ENCODE assay signal across 11 cellular contexts in genomic region chr19:47020132-47020805, GRCh38. TPM values are rescaled to one million over a fixed set of nuclear protein-coding genes. Genes with fewer than 3 reads are reported as not detected.
DNase-seq lines count a peak whose midpoint lies in the region; ATAC-seq and TF ChIP-seq lines count a peak whose summit lies in the region.
"Had no signal": no experiment of that assay in that cellular context is flagged by ENCODE, and none has a peak within 500 bp of the region (broad histone marks: within the 10 kb centered on the region; RNA-seq: fewer than 3 reads in every experiment).

No MANE protein-coding gene starts in this region.

- peaks cover 68% of the 10 kb centered on the region for H3K27me3 ChIP-seq in lower lobe of right lung (ENCODE audit: low read depth)

- no peak for ATAC-seq in lower lobe of right lung

- H3K4me3 ChIP-seq in LNCaP clone FGC (ENCODE audit: low read depth, low read length), result peak overlapping the region; percentile 18; the same call in 1 of the 2 replicates
- H3K4me3 ChIP-seq in epithelial cell of esophagus (ENCODE audit: low read length), result peak overlapping the region; percentile 32
- H3K4me3 ChIP-seq in lower lobe of right lung, result no peak overlapping the region

- H3K9me3 Mint-ChIP-seq in Calu3 (ENCODE audit: low read depth, unreplicated experiment) (no peaks in the 10 kb centered on the region), progenitor cell of endocrine pancreas (ENCODE audit: low read depth) (no peaks in the 10 kb centered on the region)
- no peaks in the 10 kb centered on the region for H3K9me3 Mint-ChIP-seq in activated CD4-positive, alpha-beta memory T cell treated with anti-CD3 and anti-CD28 coated beads, Interleukin-2, amount 10 ng/mL, durations not matched to agents 7 days and 5 days
- H3K9me3 Mint-ChIP-seq: T-helper 1 cell treated with Interleukin-12 subunit alpha and Interleukin-12 subunit beta and Interleukin-4 antibody, amounts not matched to agents 30 μg/mL and 1 μg/mL, for 36 hours had no signal

- TF ChIP-seq CTCF in Calu3 (IDR thresholded peaks at IDR 0.05; ENCODE audit: unreplicated experiment), result no peak
- no peak for TF ChIP-seq CTCF in LNCaP clone FGC (IDR thresholded peaks at IDR 0.05; ENCODE audit: control insufficient read depth, extremely low read depth, insufficient read depth)
- TF ChIP-seq CTCF in epithelial cell of esophagus (IDR thresholded peaks at IDR 0.05; ENCODE audit: insufficient read depth, low read depth, low read length, missing control alignments), result no peak
- TF ChIP-seq CTCF in progenitor cell of endocrine pancreas (IDR thresholded peaks at IDR 0.05; ENCODE audit: unreplicated experiment), result no peak
- TF ChIP-seq CTCF in lower lobe of right lung (IDR thresholded peaks at IDR 0.05), result no peak

- intact Hi-C loops in Calu3 (cut with micrococcal nuclease; ENCODE audit: unreplicated experiment) (no loop called here), lower lobe of right lung (cut with DNase I) (no loop called here)

- H3K4me1 Mint-ChIP-seq in Calu3 (ENCODE audit: low read depth, unreplicated experiment), result no peaks in the 10 kb centered on the region
- H3K4me1 Mint-ChIP-seq in progenitor cell of endocrine pancreas (ENCODE audit: low read depth), result peaks cover 6% of the 10 kb centered on the region
- peaks cover 11% of the 10 kb centered on the region for H3K4me1 Mint-ChIP-seq in activated CD4-positive, alpha-beta memory T cell treated with anti-CD3 and anti-CD28 coated beads, Interleukin-2, amount 10 ng/mL, durations not matched to agents 7 days and 5 days

- H3K4me3 Mint-ChIP-seq in Calu3 (ENCODE audit: low read depth, unreplicated experiment), result peak overlapping the region; percentile 70
- H3K4me3 Mint-ChIP-seq in progenitor cell of endocrine pancreas (ENCODE audit: low read depth), result peak overlapping the region; percentile 16
- no peak overlapping the region for H3K4me3 Mint-ChIP-seq in activated CD4-positive, alpha-beta memory T cell treated with anti-CD3 and anti-CD28 coated beads, Interleukin-2, amount 10 ng/mL, durations not matched to agents 7 days and 5 days
- H3K4me3 Mint-ChIP-seq: T-helper 1 cell treated with Interleukin-12 subunit alpha and Interleukin-12 subunit beta and Interleukin-4 antibody, amounts not matched to agents 30 μg/mL and 1 μg/mL, for 36 hours had no signal

- H3K27me3 Mint-ChIP-seq in Calu3 (ENCODE audit: unreplicated experiment) (peaks cover 61% of the 10 kb centered on the region), progenitor cell of endocrine pancreas (peaks cover 58% of the 10 kb centered on the region)
- peaks cover 50% of the 10 kb centered on the region for H3K27me3 Mint-ChIP-seq in activated CD4-positive, alpha-beta memory T cell treated with anti-CD3 and anti-CD28 coated beads, Interleukin-2, amount 10 ng/mL, durations not matched to agents 7 days and 5 days

- no peaks in the 10 kb centered on the region for H3K9me3 ChIP-seq in lower lobe of right lung
- H3K9me3 ChIP-seq: neutrophil had no signal

- peaks cover 22% of the 10 kb centered on the region for H3K4me1 ChIP-seq in lower lobe of right lung

- H3K36me3 ChIP-seq in lower lobe of right lung, result no peaks in the 10 kb centered on the region
- H3K36me3 ChIP-seq: neutrophil had no signal

- H3K36me3 Mint-ChIP-seq in Calu3 (ENCODE audit: insufficient read depth, unreplicated experiment) (peaks cover 19% of the 10 kb centered on the region), progenitor cell of endocrine pancreas (ENCODE audit: insufficient read depth) (no peaks in the 10 kb centered on the region)
- H3K36me3 Mint-ChIP-seq in activated CD4-positive, alpha-beta memory T cell treated with anti-CD3 and anti-CD28 coated beads, Interleukin-2, amount 10 ng/mL, durations not matched to agents 7 days and 5 days (ENCODE audit: low read depth), result no peaks in the 10 kb centered on the region

- CTCF ChIA-PET in Calu3 (lab: Charles Lee), result no interaction called here
- CTCF ChIA-PET in activated CD4-positive, alpha-beta memory T cell treated with anti-CD3 and anti-CD28 coated beads, Interleukin-2, amount 10 ng/mL, durations not matched to agents 7 days and 5 days (lab: Charles Lee), result interaction anchor here (4.1 kb wide), 1 partner anchor 7 kb away, joined by 36 read pairs; no protein-coding TSS in a partner anchor

- DNase-seq in Calu3 (no peak), LNCaP clone FGC (ENCODE audit: low read depth) (no peak), epithelial cell of esophagus (ENCODE audit: low read depth) (no peak), progenitor cell of endocrine pancreas (ENCODE audit: low spot score, unreplicated experiment) (no peak), lower lobe of right lung (no peak), NCI-H1694 (lab: John Stamatoyannopoulos, UW) (no peak)
- DNase-seq in activated CD4-positive, alpha-beta memory T cell treated with anti-CD3 and anti-CD28 coated beads, Interleukin-2, amount 10 ng/mL, durations not matched to agents 7 days and 5 days, result no peak
- DNase-seq: activated gamma-delta T cell treated with Interleukin-2 at 50 U/mL for 16 hours, NCI-H345 had no signal

- POLR2A ChIA-PET in activated CD4-positive, alpha-beta memory T cell treated with anti-CD3 and anti-CD28 coated beads, Interleukin-2, amount 10 ng/mL, durations not matched to agents 7 days and 5 days (lab: Charles Lee), result interaction anchor here (0.7 kb wide), 2 partner anchors 15 to 73 kb away, joined by 3 read pairs; no protein-coding TSS in a partner anchor

- no peak overlapping the region for H3K27ac Mint-ChIP-seq in Calu3 (ENCODE audit: unreplicated experiment)
- H3K27ac Mint-ChIP-seq in progenitor cell of endocrine pancreas, result no peak overlapping the region
- H3K27ac Mint-ChIP-seq in activated CD4-positive, alpha-beta memory T cell treated with anti-CD3 and anti-CD28 coated beads, Interleukin-2, amount 10 ng/mL, durations not matched to agents 7 days and 5 days, result no peak overlapping the region
- H3K27ac Mint-ChIP-seq: T-helper 1 cell treated with Interleukin-12 subunit alpha and Interleukin-12 subunit beta and Interleukin-4 antibody, amounts not matched to agents 30 μg/mL and 1 μg/mL, for 36 hours had no signal

- no peak overlapping the region for H3K27ac ChIP-seq in lower lobe of right lung
- H3K27ac ChIP-seq: neutrophil had no signal

- BruUV-seq in Calu3 (replicated peaks; lab: Mats Ljungman, UMichigan), result no TSS peak

RNA-seq across cellular contexts. Expression of gene NPAS1, which starts 0.6 kb away (rescaled TPM):
- total RNA-seq in Calu3 (2022) (1.2 and 2.9 TPM in 2 replicates), progenitor cell of endocrine pancreas (2.2 and 2.4 TPM in 2 replicates), lower lobe of right lung (1.8 TPM)
- under 1 TPM; 0.20 to 0.48 TPM for total RNA-seq in activated CD4-positive, alpha-beta memory T cell treated with anti-CD3 and anti-CD28 coated beads, Interleukin-2, amount 10 ng/mL, durations not matched to agents 7 days and 5 days

RNA-seq across cellular contexts. Expression of gene TMEM160, which starts 28.2 kb away (rescaled TPM):
- total RNA-seq in Calu3 (2022) (55.7 and 61.5 TPM in 2 replicates), progenitor cell of endocrine pancreas (33.6 and 35.4 TPM in 2 replicates), lower lobe of right lung (29.5 TPM)
- total RNA-seq in activated CD4-positive, alpha-beta memory T cell treated with anti-CD3 and anti-CD28 coated beads, Interleukin-2, amount 10 ng/mL, durations not matched to agents 7 days and 5 days, result 10 to 100 TPM; 56.2 to 56.3 TPM
